ENCODE assay signal across 21 cellular contexts in the genomic region with DNA sequence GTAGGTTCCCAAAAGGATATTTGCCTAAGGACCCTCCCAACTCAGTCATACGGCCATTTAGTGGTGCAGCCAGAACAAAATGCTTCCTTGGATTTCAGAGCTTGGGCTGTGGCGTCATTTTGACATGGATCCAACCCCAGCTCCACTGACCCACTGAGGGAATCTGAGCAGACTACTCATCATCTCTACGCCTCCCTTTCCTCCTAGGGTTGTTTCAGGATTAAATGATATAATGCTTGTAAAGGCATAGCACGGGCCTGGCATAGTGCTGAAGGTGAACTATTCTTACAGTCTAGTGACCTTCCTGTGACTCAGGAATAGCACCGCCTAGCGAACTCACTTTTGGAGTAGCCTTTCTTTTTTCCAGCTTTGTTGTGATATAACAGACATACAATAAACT.
DNase-seq lines count a peak whose midpoint lies in the region; ATAC-seq and TF ChIP-seq lines count a peak whose summit lies in the region.
"Had no signal": no experiment of that assay in that cellular context is flagged by ENCODE, and none has a peak within 500 bp of the region (broad histone marks: within the 10 kb centered on the region; RNA-seq: fewer than 3 reads in every experiment).

No MANE protein-coding gene starts in this region.

- H3K27ac Mint-ChIP-seq in CD8-positive, alpha-beta memory T cell = no peak overlapping the region
- no peak overlapping the region for H3K27ac Mint-ChIP-seq in osteocyte (ENCODE audit: unreplicated experiment)
- H3K27ac Mint-ChIP-seq: activated naive CD8-positive, alpha-beta T cell treated with anti-CD3 and anti-CD28 coated beads, Interleukin-2, amount 50 U/mL, for 24 hours; T-helper 17 cell had no signal

- no peaks in the 10 kb centered on the region for H3K79me1 ChIP-seq in mesenchymal stem cell (replicated peaks; ENCODE audit: low read length, poor library complexity, severe bottlenecking)

- 91% methylated on average over 3 of the region's 6 CpGs for WGBS in mesenchymal stem cell

- H3K18ac ChIP-seq in mesenchymal stem cell (ENCODE audit: low read depth in 1 of 2, low read length in 2 of 2) = no peak overlapping the region

- no peak overlapping the region for H2BK120ac ChIP-seq in mesenchymal stem cell (ENCODE audit: low read depth, low read length)

- no peak for TF ChIP-seq CTCF in Panc1 (IDR thresholded peaks at IDR 0.05)
- no peak for TF ChIP-seq CTCF in osteocyte (IDR thresholded peaks at IDR 0.05)

- H3K9ac ChIP-seq in mesenchymal stem cell (ENCODE audit: low read length) = peak overlapping the region; percentile 87
- H3K9ac ChIP-seq: BLaER1 treated with 17β-estradiol and CSF1 and Interleukin-3, amounts not matched to agents 10 nM and 100 nM had no signal

- no peak overlapping the region for H3K4me2 ChIP-seq in mesenchymal stem cell (ENCODE audit: low read length, poor library complexity, severe bottlenecking)

- H3K36me3 ChIP-seq in ACC112 (ENCODE audit: insufficient read depth, low read length) (no peaks in the 10 kb centered on the region), Panc1 (ENCODE audit: control insufficient read depth, insufficient read depth, low read length) (no peaks in the 10 kb centered on the region), mesenchymal stem cell (ENCODE audit: control insufficient read depth in 1 of 2, insufficient read depth in 2 of 2, low read depth in 1 of 2, low read length in 2 of 2) (no peaks in the 10 kb centered on the region)
- no peaks in the 10 kb centered on the region for H3K36me3 ChIP-seq in CD8-positive, alpha-beta memory T cell (ENCODE audit: insufficient read depth, low read length)
- H3K36me3 ChIP-seq: BLaER1 treated with 17β-estradiol and CSF1 and Interleukin-3, amounts not matched to agents 10 nM and 100 nM; esophagus squamous epithelium; lower lobe of right lung; vagina had no signal

- H4K91ac ChIP-seq in mesenchymal stem cell (ENCODE audit: low read length) = no peak overlapping the region

- H3K4me3 ChIP-seq in ACC112 (ENCODE audit: low read depth, low read length) = peak overlapping the region; percentile 10; the same call in 1 of the 2 replicates
- no peak overlapping the region for H3K4me3 ChIP-seq in Panc1 (ENCODE audit: low read depth in 2 of 2, low read length in 2 of 2)
- H3K4me3 ChIP-seq in mesenchymal stem cell (ENCODE audit: insufficient read depth in 1 of 2, low read depth in 1 of 2, low read length in 2 of 2) = peak overlapping the region in 1 of 2 experiments; percentile 55
- no peak overlapping the region for H3K4me3 ChIP-seq in CD8-positive, alpha-beta memory T cell (ENCODE audit: low read length)
- H3K4me3 ChIP-seq: BLaER1 treated with 17β-estradiol and CSF1 and Interleukin-3, amounts not matched to agents 10 nM and 100 nM; esophagus squamous epithelium; lower lobe of right lung; testis; vagina had no signal

- H3K79me2 ChIP-seq in ACC112 (ENCODE audit: control insufficient read depth, insufficient read depth, low read length, unreplicated experiment) = no peaks in the 10 kb centered on the region

- H3K27me3 Mint-ChIP-seq in CD8-positive, alpha-beta memory T cell = peaks cover 0 to 17% of the 10 kb centered on the region in 2 donors
- H3K27me3 Mint-ChIP-seq in osteocyte (ENCODE audit: unreplicated experiment) = peaks cover 16% of the 10 kb centered on the region
- H3K27me3 Mint-ChIP-seq: effector memory CD8-positive, alpha-beta T cell had no signal

- H3K4me3 Mint-ChIP-seq in CD8-positive, alpha-beta memory T cell = no peak overlapping the region
- H3K4me3 Mint-ChIP-seq in osteocyte (ENCODE audit: unreplicated experiment) = no peak overlapping the region
- H3K4me3 Mint-ChIP-seq: activated naive CD8-positive, alpha-beta T cell treated with anti-CD3 and anti-CD28 coated beads, Interleukin-2, amount 50 U/mL, for 24 hours; effector memory CD8-positive, alpha-beta T cell; T-helper 17 cell had no signal

- no peak overlapping the region for H2AK5ac ChIP-seq in mesenchymal stem cell (ENCODE audit: low read length, severe bottlenecking)

- in situ Hi-C loops in Panc1 (cut with HindIII; ENCODE audit: low pct_unique_long_range_greater_than_20kb, low sequenced_read_pairs) = no loop called here

- no peak overlapping the region for H2BK12ac ChIP-seq in mesenchymal stem cell (ENCODE audit: low read length in 2 of 2)

- POLR2A ChIA-PET in Panc1 (lab: Charles Lee) = no interaction called here
- POLR2A ChIA-PET in CD8-positive, alpha-beta memory T cell (lab: Charles Lee) = no interaction called here

- H3K9me3 ChIP-seq in Panc1 (ENCODE audit: control insufficient read depth, insufficient read depth, low read depth, low read length) (no peaks in the 10 kb centered on the region), mesenchymal stem cell (ENCODE audit: control insufficient read depth, low read length) (no peaks in the 10 kb centered on the region)
- H3K9me3 ChIP-seq in CD8-positive, alpha-beta memory T cell (ENCODE audit: low read length) = no peaks in the 10 kb centered on the region
- H3K9me3 ChIP-seq: BLaER1 treated with 17β-estradiol and CSF1 and Interleukin-3, amounts not matched to agents 10 nM and 100 nM; esophagus squamous epithelium; lower lobe of right lung; testis; vagina had no signal

- ATAC-seq in Panc1 (peak; percentile 40; the same call in 1 of the 2 replicates), GM21737 (IDR thresholded peaks at IDR 0.05; ENCODE audit: unreplicated experiment) (no peak), HG02763 (IDR thresholded peaks at IDR 0.05; ENCODE audit: unreplicated experiment) (no peak)
- ATAC-seq: activated naive CD8-positive, alpha-beta T cell treated with anti-CD3 and anti-CD28 coated beads, Interleukin-2, amount 50 U/mL, for 24 hours; effector memory CD8-positive, alpha-beta T cell; lower lobe of right lung; T-helper 17 cell had no signal

- no peak for DNase-seq in Panc1 (ENCODE audit: low read depth, low spot score)
- peak; percentile 7 for DNase-seq in dermis blood vessel endothelial cell
- no peak for DNase-seq in mesenchymal stem cell
- no peak for DNase-seq in CD8-positive, alpha-beta memory T cell
- no peak for DNase-seq in osteocyte (ENCODE audit: extremely low spot score, unreplicated experiment)
- DNase-seq: activated CD4-positive, alpha-beta T cell treated with anti-CD3 and anti-CD28 coated beads, Interleukin-2, amount 50 U/mL, for 1 hour; activated CD8-positive, alpha-beta memory T cell treated with anti-CD3 and anti-CD28 coated beads, Interleukin-2, amount 50 U/mL, for 4 hours; activated naive CD8-positive, alpha-beta T cell treated with anti-CD3 and anti-CD28 coated beads, Interleukin-2, amount 50 U/mL, for 24 hours; cerebellar nuclear complex; effector memory CD8-positive, alpha-beta T cell; esophagus squamous epithelium; lower lobe of right lung; NCI-H146; T-helper 17 cell; testis had no signal

- CTCF ChIA-PET in Panc1 (lab: Charles Lee) = no interaction called here
- CTCF ChIA-PET in CD8-positive, alpha-beta memory T cell (lab: Charles Lee) = interaction anchor here (1.3 kb wide), 1 partner anchor 13 kb away, joined by 3 read pairs; no protein-coding TSS in a partner anchor

- no peak overlapping the region for H2BK15ac ChIP-seq in mesenchymal stem cell (ENCODE audit: low read depth, poor library complexity, severe bottlenecking)

- peaks cover 20 to 31% (median 25%) of the 10 kb centered on the region in 3 donors for H3K4me1 Mint-ChIP-seq in CD8-positive, alpha-beta memory T cell
- H3K4me1 Mint-ChIP-seq in osteocyte (ENCODE audit: unreplicated experiment) = peaks cover 19% of the 10 kb centered on the region

- H4K8ac ChIP-seq in mesenchymal stem cell (ENCODE audit: low read length) = no peak overlapping the region

- no peak overlapping the region for H2BK5ac ChIP-seq in mesenchymal stem cell (ENCODE audit: low read depth, low read length, poor library complexity, severe bottlenecking)

- H3K27me3 ChIP-seq in ACC112 (ENCODE audit: insufficient read depth, low read length) (no peaks in the 10 kb centered on the region), Panc1 (ENCODE audit: control insufficient read depth, insufficient read depth, low read length) (no peaks in the 10 kb centered on the region; the same call in none of the 2 replicates), mesenchymal stem cell (ENCODE audit: control insufficient read depth in 1 of 2, insufficient read depth in 1 of 2, low read length in 2 of 2) (peaks cover 0 to 10% of the 10 kb centered on the region in 2 experiments)
- no peaks in the 10 kb centered on the region for H3K27me3 ChIP-seq in CD8-positive, alpha-beta memory T cell (ENCODE audit: insufficient read depth, low read length, poor library complexity, severe bottlenecking)
- H3K27me3 ChIP-seq: BLaER1 treated with 17β-estradiol and CSF1 and Interleukin-3, amounts not matched to agents 10 nM and 100 nM; testis; vagina had no signal

- H3K14ac ChIP-seq in mesenchymal stem cell (ENCODE audit: low read length in 2 of 2) = no peak overlapping the region

- H3K9me3 Mint-ChIP-seq in CD8-positive, alpha-beta memory T cell = no peaks in the 10 kb centered on the region
- no peaks in the 10 kb centered on the region for H3K9me3 Mint-ChIP-seq in osteocyte (ENCODE audit: unreplicated experiment)
- H3K9me3 Mint-ChIP-seq: activated naive CD8-positive, alpha-beta T cell treated with anti-CD3 and anti-CD28 coated beads, Interleukin-2, amount 50 U/mL, for 24 hours; effector memory CD8-positive, alpha-beta T cell had no signal

- no peak overlapping the region for H3K4ac ChIP-seq in mesenchymal stem cell (ENCODE audit: low read depth in 1 of 2, low read length in 2 of 2)

- H2AFZ ChIP-seq in ACC112 (ENCODE audit: low read length, unreplicated experiment) (peak overlapping the region; percentile 30), mesenchymal stem cell (ENCODE audit: low read depth, low read length) (no peak overlapping the region)

- BruUV-seq in Panc1 (replicated peaks; lab: Mats Ljungman, UMichigan) = no TSS peak

- peak overlapping the region; percentile 45; the same call in 1 of the 2 replicates for H3K27ac ChIP-seq in ACC112 (ENCODE audit: low read depth, low read length)
- H3K27ac ChIP-seq in Panc1 (ENCODE audit: low read length) = no peak overlapping the region
- H3K27ac ChIP-seq in mesenchymal stem cell (ENCODE audit: low read length, poor library complexity, severe bottlenecking) = no peak overlapping the region
- no peak overlapping the region for H3K27ac ChIP-seq in CD8-positive, alpha-beta memory T cell (ENCODE audit: low read depth, low read length)
- H3K27ac ChIP-seq: BLaER1 treated with 17β-estradiol and CSF1 and Interleukin-3, amounts not matched to agents 10 nM and 100 nM; lower lobe of right lung; testis; vagina; VCaP had no signal

- intact Hi-C loops in Panc1 (cut with micrococcal nuclease; ENCODE audit: unreplicated experiment) = no loop called here

- H3K23ac ChIP-seq in mesenchymal stem cell (ENCODE audit: low read length in 2 of 2) = no peak overlapping the region

- H3K4me1 ChIP-seq in ACC112 (ENCODE audit: control insufficient read depth, insufficient read depth, low read length, unreplicated experiment) = peaks cover 26% of the 10 kb centered on the region
- peaks cover under 1% of the 10 kb centered on the region; the same call in 1 of the 2 replicates for H3K4me1 ChIP-seq in Panc1 (ENCODE audit: control insufficient read depth, insufficient read depth, low read length)
- no peaks in the 10 kb centered on the region for H3K4me1 ChIP-seq in mesenchymal stem cell (ENCODE audit: control insufficient read depth, insufficient read depth, low read depth, low read length)
- H3K4me1 ChIP-seq in CD8-positive, alpha-beta memory T cell (ENCODE audit: insufficient read depth, low read length) = peaks cover 16% of the 10 kb centered on the region
- H3K4me1 ChIP-seq: lower lobe of right lung, testis had no signal

- no peaks in the 10 kb centered on the region for H3K36me3 Mint-ChIP-seq in CD8-positive, alpha-beta memory T cell
- H3K36me3 Mint-ChIP-seq in osteocyte (ENCODE audit: unreplicated experiment) = no peaks in the 10 kb centered on the region
